In genomic region chr2:64751286-64752260, GRCh38 we compare ENCODE assay signal across 1 cellular context.
A peak's percentile ranks its signal among the peaks of the same experiment; 100 is the strongest.
TF ChIP-seq lines count a peak whose summit lies in the region.

No MANE protein-coding gene starts in this region.

TF ChIP-seq in H1, 55 proteins besides CTCF, POLR2A, EP300 and RAD21 (continued from another document):
- no peak for TF ChIP-seq ATF2 (IDR thresholded peaks at IDR 0.05; ENCODE audit: low read length)
- peak; percentile 81 for TF ChIP-seq CHD2 (IDR thresholded peaks at IDR 0.05; ENCODE audit: low read length)
- TF ChIP-seq KDM4A (IDR thresholded peaks at IDR 0.05; ENCODE audit: low read depth, low read length, severe bottlenecking): peak; percentile 47
- no peak for TF ChIP-seq JUND (IDR thresholded peaks at IDR 0.05; ENCODE audit: low read length)
- TF ChIP-seq FOSL1 (IDR thresholded peaks at IDR 0.05; ENCODE audit: insufficient read depth, low read depth, low read length): no peak
- TF ChIP-seq BRCA1 (IDR thresholded peaks at IDR 0.05; ENCODE audit: low read depth, low read length): no peak
- no peak for TF ChIP-seq USF2 (IDR thresholded peaks at IDR 0.05; ENCODE audit: low read length)
- TF ChIP-seq CEBPB (IDR thresholded peaks at IDR 0.05; ENCODE audit: low read depth, low read length): no peak
- TF ChIP-seq POU5F1 (IDR thresholded peaks at IDR 0.05; ENCODE audit: low read depth, low read length): no peak
- no peak for TF ChIP-seq CBX5 (IDR thresholded peaks at IDR 0.05; ENCODE audit: low read depth, low read length)
- no peak for TF ChIP-seq CHD1 (IDR thresholded peaks at IDR 0.05; ENCODE audit: low read depth, low read length)
- TF ChIP-seq SIN3A (conservative IDR thresholded peaks at IDR 0.05 in 1 of 2, IDR thresholded peaks at IDR 0.05 in 1 of 2; ENCODE audit: low read depth in 1 of 2, low read length in 2 of 2): peak in 1 of 2 experiments; percentile 66; a peak in 1 of 4 replicates
- TF ChIP-seq SP4 (IDR thresholded peaks at IDR 0.05; ENCODE audit: low read length): no peak
- peak; percentile 85 for TF ChIP-seq SP1 (IDR thresholded peaks at IDR 0.05; ENCODE audit: low read depth, low read length)
- no peak for TF ChIP-seq BCL11A (IDR thresholded peaks at IDR 0.05; ENCODE audit: low read depth in 2 of 2, low read length in 2 of 2)
- peak; percentile 4; the same call in 1 of the 2 replicates for TF ChIP-seq RBBP5 (IDR thresholded peaks at IDR 0.05; ENCODE audit: borderline replicate concordance, low read depth, low read length)
- TF ChIP-seq ZNF274 (IDR thresholded peaks at IDR 0.05; ENCODE audit: borderline replicate concordance, extremely low read depth, low read length): no peak
- TF ChIP-seq KDM1A (IDR thresholded peaks at IDR 0.05; ENCODE audit: borderline replicate concordance, low read length): no peak
- no peak for TF ChIP-seq CHD7 (IDR thresholded peaks at IDR 0.05; ENCODE audit: insufficient replicate concordance, low read length)
- peak; percentile 28; the same call in 1 of the 2 replicates for TF ChIP-seq PHF8 (conservative IDR thresholded peaks at IDR 0.05; ENCODE audit: low read depth, low read length)
